ENCODE assay signal across 2 cellular contexts in genomic region chr17:66302761-66303626, GRCh38.
A peak's percentile ranks its signal among the peaks of the same experiment; 100 is the strongest.
TF ChIP-seq lines count a peak whose summit lies in the region.

No MANE protein-coding gene starts in this region.

TF ChIP-seq in A549, 52 proteins besides CTCF, POLR2A, EP300 and RAD21 (continued from another document and continues in another):
- TF ChIP-seq MAX (IDR thresholded peaks at IDR 0.05) (peak; percentile 67; the same call in 1 of the 2 replicates), EHF (CRISPR knock-in tag; IDR thresholded peaks at IDR 0.05) (no peak), GATA3 (IDR thresholded peaks at IDR 0.05; ENCODE audit: borderline replicate concordance) (no peak), BHLHE40 (IDR thresholded peaks at IDR 0.05; ENCODE audit: low read depth, low read length) (no peak), MAZ (IDR thresholded peaks at IDR 0.05; ENCODE audit: borderline replicate concordance, low read depth, low read length) (no peak), CHD2 (IDR thresholded peaks at IDR 0.05; ENCODE audit: low read length, partially characterized antibody) (no peak), HDAC2 (IDR thresholded peaks at IDR 0.05) (0 out of 2 replicates have a peak, but pooled peaks have one; percentile 15), MAFK (IDR thresholded peaks at IDR 0.05; ENCODE audit: partially characterized antibody) (no peak), NFE2L2 (conservative IDR thresholded peaks at IDR 0.05; ENCODE audit: low read length) (no peak), FOXS1 (CRISPR knock-in tag; IDR thresholded peaks at IDR 0.05) (no peak), RCOR1 (IDR thresholded peaks at IDR 0.05; ENCODE audit: low read depth, low read length) (no peak), EHMT2 (IDR thresholded peaks at IDR 0.05; ENCODE audit: low read depth) (no peak), ZC3H11A (IDR thresholded peaks at IDR 0.05) (no peak), BCL3 (IDR thresholded peaks at IDR 0.05) (peak; percentile 13; the same call in 1 of the 3 replicates), CBX8 (IDR thresholded peaks at IDR 0.05) (no peak), TP53 (CRISPR knock-in tag; IDR thresholded peaks at IDR 0.05) (no peak), USF2 (IDR thresholded peaks at IDR 0.05) (no peak), PHF8 (IDR thresholded peaks at IDR 0.05; ENCODE audit: borderline replicate concordance, low read depth) (0 out of 2 replicates have a peak, but pooled peaks have one; percentile 19), PBX3 (IDR thresholded peaks at IDR 0.05) (no peak), FOSB (CRISPR knock-in tag; IDR thresholded peaks at IDR 0.05) (no peak), ZSCAN20 (CRISPR knock-in tag; IDR thresholded peaks at IDR 0.05) (no peak), SREBF2 (IDR thresholded peaks at IDR 0.05) (no peak), TFCP2L1 (CRISPR knock-in tag; IDR thresholded peaks at IDR 0.05) (no peak), FOSL2 (IDR thresholded peaks at IDR 0.05) (no peak), FOSL2 (CRISPR knock-in tag; IDR thresholded peaks at IDR 0.05) (no peak), HOXB13 (CRISPR knock-in tag; IDR thresholded peaks at IDR 0.05; ENCODE audit: low read depth) (no peak), REST (IDR thresholded peaks at IDR 0.05) (no peak), RARB (CRISPR knock-in tag; IDR thresholded peaks at IDR 0.05) (no peak), ZFP36 (IDR thresholded peaks at IDR 0.05; ENCODE audit: borderline replicate concordance, partially characterized antibody) (no peak), HOXB5 (CRISPR knock-in tag; IDR thresholded peaks at IDR 0.05) (no peak), RNF2 (IDR thresholded peaks at IDR 0.05; ENCODE audit: borderline replicate concordance, low read depth) (no peak), HES2 (IDR thresholded peaks at IDR 0.05) (no peak), CBX2 (IDR thresholded peaks at IDR 0.05; ENCODE audit: borderline replicate concordance, low read depth) (no peak), KDM5A (IDR thresholded peaks at IDR 0.05) (0 out of 2 replicates have a peak, but pooled peaks have one; percentile 21), CHD4 (IDR thresholded peaks at IDR 0.05; ENCODE audit: borderline replicate concordance) (no peak)

TF ChIP-seq in SK-N-SH, 30 proteins besides CTCF, POLR2A, EP300 and RAD21 (continued from another document):
- TF ChIP-seq REST (IDR thresholded peaks at IDR 0.05; ENCODE audit: low read depth, low read length): 0 out of 2 replicates have a peak, but pooled peaks have one; percentile 7
